In the genomic region with DNA sequence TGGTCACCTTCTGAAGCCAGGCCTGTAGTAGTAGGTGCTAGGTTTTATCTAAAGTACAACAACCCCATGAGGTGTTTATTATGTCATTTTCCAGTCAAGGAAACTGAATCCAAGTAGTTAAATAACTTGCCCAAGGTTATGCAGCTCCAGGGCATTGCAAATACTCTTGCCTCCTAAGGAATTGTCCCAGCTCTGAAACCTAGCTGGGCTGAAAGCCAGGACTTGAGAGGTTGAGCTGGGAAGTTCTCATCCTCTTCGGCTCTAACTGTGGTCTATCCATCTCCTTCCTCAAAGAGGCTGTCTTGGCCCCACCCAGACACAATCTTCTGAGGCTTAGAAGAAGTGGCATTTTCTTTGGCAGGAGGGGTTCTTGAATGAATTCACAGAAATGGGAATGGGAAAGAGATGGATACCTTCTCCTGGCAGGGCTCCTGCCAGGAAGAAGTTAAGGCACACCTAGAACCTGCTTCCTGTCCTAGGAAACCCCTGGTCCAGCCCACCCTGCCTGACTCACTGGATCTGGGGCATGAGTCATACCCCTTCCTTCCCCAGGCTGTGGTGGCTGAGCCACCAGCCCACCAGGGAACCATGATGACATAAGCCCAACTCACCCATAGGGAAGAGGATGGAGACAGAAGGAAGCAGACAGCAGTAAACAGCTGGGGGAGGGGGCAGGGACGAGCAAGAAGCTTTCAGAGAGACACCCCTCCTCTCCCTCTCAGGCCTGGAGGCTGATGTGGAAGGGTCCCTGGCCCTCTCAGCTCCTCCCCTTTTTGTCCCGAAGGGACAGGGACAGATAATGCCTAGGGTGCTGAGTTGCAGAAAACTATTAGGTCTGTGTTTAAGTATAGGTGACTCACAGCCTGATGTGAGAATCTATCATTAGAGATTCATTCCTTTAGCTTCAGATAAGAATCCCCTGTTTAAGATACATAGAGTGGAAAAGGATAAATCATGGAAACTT, we compare ENCODE assay signal across 10 cellular contexts. TPM values are rescaled to one million over a fixed set of nuclear protein-coding genes. Genes with fewer than 3 reads are reported as not detected.
DNase-seq lines count a peak whose midpoint lies in the region; ATAC-seq, FAIRE-seq and TF ChIP-seq lines count a peak whose summit lies in the region.
"Had no signal": no experiment of that assay in that cellular context is flagged by ENCODE, and none has a peak within 500 bp of the region (broad histone marks: within the 10 kb centered on the region; RNA-seq: fewer than 3 reads in every experiment).

No MANE protein-coding gene starts in this region.

- POLR2A ChIA-PET in A549 (lab: Yijun Ruan, JAX), result interaction anchor here (0.6 kb wide), 1 partner anchor 24 kb away, joined by 4 read pairs; no protein-coding TSS in a partner anchor

- peak overlapping the region; percentile 70 for H3K4me2 ChIP-seq in A549

- H3K4me3 ChIP-seq in A549 (no peak overlapping the region), HFF-Myc (replicated peaks; ENCODE audit: low read depth, low read length) (no peak overlapping the region)

- TF ChIP-seq RAD21 in A549 (conservative IDR thresholded peaks at IDR 0.05 in 1 of 2, IDR thresholded peaks at IDR 0.05 in 1 of 2), result no peak

- no peaks in the 10 kb centered on the region for H3K9me3 ChIP-seq in A549

- peak; percentile 73 to 79 for DNase-seq in A549 (ENCODE audit: low read depth in 1 of 2, low spot score in 1 of 2)
- DNase-seq in HFF-Myc (ENCODE audit: extremely low read depth, low read depth), result peak; percentile 56
- DNase-seq in activated CD4-positive, alpha-beta T cell treated with anti-CD3 and anti-CD28 coated beads, Interleukin-2, amount 50 U/mL, for 48 hours, result peak; percentile 46 to 60
- peak; percentile 58 for DNase-seq in iPS-NIHi7 (ENCODE audit: extremely low spot score)
- DNase-seq in medulla oblongata (ENCODE audit: extremely low spot score), result no peak
- no peak for DNase-seq in inferior parietal cortex (ENCODE audit: extremely low spot score)
- DNase-seq in frontal cortex (ENCODE audit: low spot score in 2 of 2), result no peak
- DNase-seq: glutamatergic neuron, NCI-H82 had no signal

- TF ChIP-seq EP300 in A549 (IDR thresholded peaks at IDR 0.05), result no peak

- peaks cover 36% of the 10 kb centered on the region for H3K4me1 ChIP-seq in A549

- 10% methylated on average over 3 of the region's 3 CpGs for WGBS in A549 (ENCODE audit: missing lambda C conversion rate)

- peak overlapping the region; percentile 67 to 79; a peak in 5 of 6 replicates for H3K27ac ChIP-seq in A549

- ATAC-seq in A549, result peak; percentile 49 to 78; a peak in 4 of 6 replicates
- ATAC-seq in GM21717 (IDR thresholded peaks at IDR 0.05; ENCODE audit: unreplicated experiment), result no peak

- no peak for TF ChIP-seq POLR2A in A549 (IDR thresholded peaks at IDR 0.05; ENCODE audit: low read length)

- FAIRE-seq in A549 (lab: Jason Lieb, UNC) (no peak), frontal cortex (lab: Jason Lieb, UNC) (no peak)

- CTCF ChIA-PET in A549 (lab: Yijun Ruan, JAX), result interaction anchor here (0.6 to 21.5 kb wide), 3 partner anchors 13 to 157 kb away, joined by 3 to 517 read pairs (median 109); no protein-coding TSS in a partner anchor

- TF ChIP-seq CTCF in A549 (IDR thresholded peaks at IDR 0.05), result no peak
- no peak for TF ChIP-seq CTCF in HFF-Myc (IDR thresholded peaks at IDR 0.05; ENCODE audit: low read depth, low read length, missing control alignments)

TF ChIP-seq in A549, 52 proteins besides CTCF, POLR2A, EP300 and RAD21:
- peak; percentile 25; the same call in 1 of the 2 replicates for TF ChIP-seq GATA3 (IDR thresholded peaks at IDR 0.05; ENCODE audit: borderline replicate concordance)
- TF ChIP-seq MAFK (IDR thresholded peaks at IDR 0.05; ENCODE audit: partially characterized antibody), result peak; percentile 66
- TF ChIP-seq, protein P1, sequence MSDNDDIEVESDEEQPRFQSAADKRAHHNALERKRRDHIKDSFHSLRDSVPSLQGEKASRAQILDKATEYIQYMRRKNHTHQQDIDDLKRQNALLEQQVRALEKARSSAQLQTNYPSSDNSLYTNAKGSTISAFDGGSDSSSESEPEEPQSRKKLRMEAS (IDR thresholded peaks at IDR 0.05), result peak; percentile 20; the same call in 1 of the 2 replicates
- TF ChIP-seq JUNB (IDR thresholded peaks at IDR 0.05), result peak; percentile 60
- TF ChIP-seq FOSL2 (IDR thresholded peaks at IDR 0.05), result peak; percentile 83
- TF ChIP-seq FOSL2 (CRISPR knock-in tag; IDR thresholded peaks at IDR 0.05), result peak; percentile 95
- no peak for TF ChIP-seq HOXB13 (CRISPR knock-in tag; IDR thresholded peaks at IDR 0.05; ENCODE audit: low read depth)
- no peak for TF ChIP-seq EHF (CRISPR knock-in tag; IDR thresholded peaks at IDR 0.05)
TF ChIP-seq in A549: peak in this region for 5.

RNA-seq across cellular contexts. Expression of a gene that starts 2.1 kb away (rescaled TPM):
- polyA plus RNA-seq in A549 (2011; rRNA removed) (14.7 and 15.1 TPM in 2 replicates), A549 (2017; fragmentation: RNase III; extraction: RNeasy Plus Mini Kit Qiagen cat#74134 plus additional on column Dnase treatment) (13.0 to 16.1 TPM (median 14.6 TPM) in 3 replicates)
- 10.5 and 12.6 TPM in 2 replicates for polyA plus RNA-seq in A549 (2012; cell fraction: cytosol; rRNA removed)
- polyA plus RNA-seq in A549 (2012; cell fraction: nucleus; rRNA removed), result 6.6 and 7.9 TPM in 2 replicates
- polyA minus RNA-seq in A549 (2011; rRNA and poly(A)+ RNA removed), result 7.6 and 7.8 TPM in 2 replicates
- total RNA-seq in frontal cortex, result 0.41 TPM

RNA-seq across cellular contexts. Expression of a gene that starts 54.0 kb away (rescaled TPM):
- polyA plus RNA-seq in A549 (2011; rRNA removed) (192 and 393 TPM in 2 replicates), A549 (2017; fragmentation: RNase III; extraction: RNeasy Plus Mini Kit Qiagen cat#74134 plus additional on column Dnase treatment) (385 to 465 TPM (median 404 TPM) in 3 replicates)
- 66.6 and 93.4 TPM in 2 replicates for polyA plus RNA-seq in A549 (2012; cell fraction: cytosol; rRNA removed)
- 25.6 and 30.5 TPM in 2 replicates for polyA plus RNA-seq in A549 (2012; cell fraction: nucleus; rRNA removed)
- 78.7 and 113 TPM in 2 replicates for polyA minus RNA-seq in A549 (2011; rRNA and poly(A)+ RNA removed)
- total RNA-seq in frontal cortex, result 128 TPM

RNA-seq across cellular contexts. Expression of a gene that starts 54.5 kb away (rescaled TPM):
- polyA plus RNA-seq in A549 (2011; rRNA removed) (70.4 and 81.7 TPM in 2 replicates), A549 (2017; fragmentation: RNase III; extraction: RNeasy Plus Mini Kit Qiagen cat#74134 plus additional on column Dnase treatment) (95.0 to 104 TPM (median 101 TPM) in 3 replicates)
- 19.5 and 20.5 TPM in 2 replicates for polyA plus RNA-seq in A549 (2012; cell fraction: cytosol; rRNA removed)
- polyA plus RNA-seq in A549 (2012; cell fraction: nucleus; rRNA removed), result 7.8 and 15.6 TPM in 2 replicates
- 23.3 and 30.2 TPM in 2 replicates for polyA minus RNA-seq in A549 (2011; rRNA and poly(A)+ RNA removed)
- total RNA-seq in frontal cortex, result 159 TPM

Comparison
In these comparisons a context has a peak if more than half of its experiments do, and no peak if none do; other contexts are left out.
1. DNase-seq: peak in A549 (2 of 2), HFF-Myc (single experiment), activated CD4-positive, alpha-beta T cell treated with anti-CD3 and anti-CD28 coated beads, Interleukin-2, amount 50 U/mL, for 48 hours (2 of 2) and iPS-NIHi7 (single experiment); none in medulla oblongata (single experiment), inferior parietal cortex (single experiment) and frontal cortex (0 of 2).